ENCODE assay signal across 8 cellular contexts in the genomic region with DNA sequence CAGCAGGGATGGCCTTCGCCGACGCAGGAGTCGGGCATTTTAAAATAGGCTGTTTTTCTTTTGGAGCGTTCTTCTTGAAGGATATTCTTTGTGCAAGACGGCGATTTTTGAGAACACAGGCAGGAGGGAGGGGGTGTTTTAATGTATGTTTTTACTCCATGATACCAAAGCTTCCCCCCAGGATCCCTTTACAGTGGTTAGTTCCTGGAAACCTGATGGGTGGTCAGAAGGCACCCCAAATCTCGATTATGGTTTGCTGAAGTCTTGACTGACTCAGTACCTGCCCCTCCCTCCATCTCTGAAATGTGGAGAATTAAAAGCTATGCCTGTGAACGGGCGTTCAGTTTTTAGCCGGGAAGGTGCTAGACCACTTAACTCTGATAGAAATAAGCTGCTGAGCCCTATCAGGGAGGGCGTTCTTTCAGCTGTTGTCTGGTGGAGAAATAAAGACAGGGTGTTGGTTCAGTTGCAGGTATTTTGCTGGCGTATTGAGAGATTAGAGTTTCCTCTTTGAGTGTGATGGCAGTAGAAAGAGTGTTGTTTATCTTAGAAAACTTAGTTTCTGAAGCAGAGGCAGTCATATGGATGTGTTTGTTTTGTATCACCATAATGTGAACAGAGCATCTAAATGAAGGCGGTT. TPM values are rescaled to one million over a fixed set of nuclear protein-coding genes. Genes with fewer than 3 reads are reported as not detected.
DNase-seq lines count a peak whose midpoint lies in the region; ATAC-seq and TF ChIP-seq lines count a peak whose summit lies in the region.

No MANE protein-coding gene starts in this region.

- peak overlapping the region; percentile 84 to 99 (median 98) for H3K27ac ChIP-seq in BLaER1 treated with 17β-estradiol and CSF1 and Interleukin-3, amounts not matched to agents 10 nM and 100 nM
- H3K27ac ChIP-seq in dorsolateral prefrontal cortex = peak overlapping the region in 30 of 59 donors; percentile 1 to 98 (median 75)
- H3K27ac ChIP-seq in Karpas-422 (ENCODE audit: low read length) = no peak overlapping the region

- peaks cover 16 to 58% (median 38%) of the 10 kb centered on the region in 11 experiments; a peak in 21 of 22 replicates for H4K20me1 ChIP-seq in BLaER1 treated with 17β-estradiol and CSF1 and Interleukin-3, amounts not matched to agents 10 nM and 100 nM
- H4K20me1 ChIP-seq in Karpas-422 (ENCODE audit: insufficient read depth, low read depth, low read length) = no peaks in the 10 kb centered on the region

- no peaks in the 10 kb centered on the region for H3K36me3 Mint-ChIP-seq in natural killer cell treated with Interleukin-12 subunit alpha and Interleukin-12 subunit beta and Interleukin-15 and Interleukin-18, amount 100 ng/mL, for 72 hours

- intact Hi-C loops in dorsolateral prefrontal cortex (cut with DNase I) = loop anchor here in 1 of 2 donors (5.0 kb wide), 1 partner anchor 134 kb away; no protein-coding TSS in a partner anchor

- H3K36me3 ChIP-seq in BLaER1 treated with 17β-estradiol and CSF1 and Interleukin-3, amounts not matched to agents 10 nM and 100 nM = peaks cover 0 to 12% (median 6%) of the 10 kb centered on the region in 11 experiments; a peak in 5 of 22 replicates
- H3K36me3 ChIP-seq in Karpas-422 (ENCODE audit: insufficient read depth, low read length) = no peaks in the 10 kb centered on the region

- peaks cover 24 to 40% of the 10 kb centered on the region in 2 donors for H3K27me3 Mint-ChIP-seq in natural killer cell treated with Interleukin-12 subunit alpha and Interleukin-12 subunit beta and Interleukin-15 and Interleukin-18, amount 100 ng/mL, for 72 hours

- peak overlapping the region; percentile 87 for H3K4me3 Mint-ChIP-seq in natural killer cell treated with Interleukin-12 subunit alpha and Interleukin-12 subunit beta and Interleukin-15 and Interleukin-18, amount 100 ng/mL, for 72 hours

- no peaks in the 10 kb centered on the region for H3K9me3 Mint-ChIP-seq in natural killer cell treated with Interleukin-12 subunit alpha and Interleukin-12 subunit beta and Interleukin-15 and Interleukin-18, amount 100 ng/mL, for 72 hours

- no peak overlapping the region for H2AFZ ChIP-seq in Karpas-422 (ENCODE audit: low read length)

- no peaks in the 10 kb centered on the region for H3K79me2 ChIP-seq in Karpas-422 (ENCODE audit: low read length)

- H3K27ac Mint-ChIP-seq in natural killer cell treated with Interleukin-12 subunit alpha and Interleukin-12 subunit beta and Interleukin-15 and Interleukin-18, amount 100 ng/mL, for 72 hours = peak overlapping the region in 1 of 2 donors; percentile 85

- H3K27me3 ChIP-seq in BLaER1 treated with 17β-estradiol and CSF1 and Interleukin-3, amounts not matched to agents 10 nM and 100 nM = no peaks in the 10 kb centered on the region
- H3K27me3 ChIP-seq in dorsolateral prefrontal cortex (no peaks in the 10 kb centered on the region), Karpas-422 (ENCODE audit: low read length) (no peaks in the 10 kb centered on the region)

- DNase-seq in NCI-H226 = peak; percentile 64
- no peak for DNase-seq in dorsolateral prefrontal cortex
- DNase-seq in natural killer cell treated with Interleukin-12 subunit alpha and Interleukin-12 subunit beta and Interleukin-15 and Interleukin-18, amount 100 ng/mL, for 72 hours (ENCODE audit: low spot score) = no peak
- DNase-seq in activated CD4-positive, CD25-positive, alpha-beta regulatory T cell treated with anti-CD3 and anti-CD28 coated beads, Interleukin-2, amount 50 U/mL, for 72 hours = no peak
- no peak for DNase-seq in activated gamma-delta T cell (lab: John Stamatoyannopoulos, UW)
- no peak for DNase-seq in Karpas-422

- ATAC-seq in natural killer cell treated with Interleukin-12 subunit alpha and Interleukin-12 subunit beta and Interleukin-15 and Interleukin-18, amount 100 ng/mL, for 72 hours = no peak
- no peak for ATAC-seq in GM21381 (IDR thresholded peaks at IDR 0.05; ENCODE audit: unreplicated experiment)

- peak overlapping the region; percentile 89 to 98 (median 94) for H3K4me3 ChIP-seq in BLaER1 treated with 17β-estradiol and CSF1 and Interleukin-3, amounts not matched to agents 10 nM and 100 nM
- peak overlapping the region in 58 of 59 donors; percentile 63 to 98 (median 86) for H3K4me3 ChIP-seq in dorsolateral prefrontal cortex
- H3K4me3 ChIP-seq in Karpas-422 (ENCODE audit: low read length) = no peak overlapping the region

- H3K9me2 ChIP-seq in Karpas-422 (replicated peaks; ENCODE audit: insufficient read depth, low read length) = no peaks in the 10 kb centered on the region

- peaks cover 20 to 30% of the 10 kb centered on the region in 2 donors for H3K4me1 Mint-ChIP-seq in natural killer cell treated with Interleukin-12 subunit alpha and Interleukin-12 subunit beta and Interleukin-15 and Interleukin-18, amount 100 ng/mL, for 72 hours (ENCODE audit: low read depth in 2 of 2)

- H3K9me3 ChIP-seq in BLaER1 treated with 17β-estradiol and CSF1 and Interleukin-3, amounts not matched to agents 10 nM and 100 nM (replicated peaks in 1 of 11) = no peaks in the 10 kb centered on the region
- no peaks in the 10 kb centered on the region for H3K9me3 ChIP-seq in Karpas-422 (ENCODE audit: low read length)

- H3K9ac ChIP-seq in BLaER1 treated with 17β-estradiol and CSF1 and Interleukin-3, amounts not matched to agents 10 nM and 100 nM = peak overlapping the region; percentile 92 to 100 (median 99)
- H3K9ac ChIP-seq in Karpas-422 (ENCODE audit: low read length) = no peak overlapping the region

- peak overlapping the region; percentile 83 to 93 (median 86) for H3K4me2 ChIP-seq in BLaER1 treated with 17β-estradiol and CSF1 and Interleukin-3, amounts not matched to agents 10 nM and 100 nM
- H3K4me2 ChIP-seq in Karpas-422 (ENCODE audit: low read depth, low read length, poor library complexity, severe bottlenecking) = no peak overlapping the region

- no peak for TF ChIP-seq CTCF in dorsolateral prefrontal cortex (IDR thresholded peaks at IDR 0.05 in 54 of 56, conservative IDR thresholded peaks at IDR 0.05 in 2 of 56; ENCODE audit: low read depth in 1 of 56, partially characterized antibody in 56 of 56)

- H3K4me1 ChIP-seq in BLaER1 treated with 17β-estradiol and CSF1 and Interleukin-3, amounts not matched to agents 10 nM and 100 nM = peaks cover 30 to 51% (median 49%) of the 10 kb centered on the region in 10 experiments
- peaks cover 9% of the 10 kb centered on the region for H3K4me1 ChIP-seq in Karpas-422 (ENCODE audit: low read length)

RNA-seq across cellular contexts. Expression of a gene that starts 3.4 kb away (rescaled TPM):
- 100 to 1,000 TPM in 17 of 120 experiments, 10 to 100 TPM in 103; 53.3 to 130 (median 84.4) TPM for total RNA-seq in dorsolateral prefrontal cortex
- 10 to 100 TPM; 10.3 to 12.6 TPM for total RNA-seq in natural killer cell treated with Interleukin-12 subunit alpha and Interleukin-12 subunit beta and Interleukin-15 and Interleukin-18, amount 100 ng/mL, for 72 hours
- 0.56 and 5.4 TPM in 2 replicates for total RNA-seq in Karpas-422 (2014; rRNA removed; shearing (Covaris generic); ENCODE audit: low replicate concordance)
